12 cellular contexts compared by ENCODE assay signal in the genomic region with DNA sequence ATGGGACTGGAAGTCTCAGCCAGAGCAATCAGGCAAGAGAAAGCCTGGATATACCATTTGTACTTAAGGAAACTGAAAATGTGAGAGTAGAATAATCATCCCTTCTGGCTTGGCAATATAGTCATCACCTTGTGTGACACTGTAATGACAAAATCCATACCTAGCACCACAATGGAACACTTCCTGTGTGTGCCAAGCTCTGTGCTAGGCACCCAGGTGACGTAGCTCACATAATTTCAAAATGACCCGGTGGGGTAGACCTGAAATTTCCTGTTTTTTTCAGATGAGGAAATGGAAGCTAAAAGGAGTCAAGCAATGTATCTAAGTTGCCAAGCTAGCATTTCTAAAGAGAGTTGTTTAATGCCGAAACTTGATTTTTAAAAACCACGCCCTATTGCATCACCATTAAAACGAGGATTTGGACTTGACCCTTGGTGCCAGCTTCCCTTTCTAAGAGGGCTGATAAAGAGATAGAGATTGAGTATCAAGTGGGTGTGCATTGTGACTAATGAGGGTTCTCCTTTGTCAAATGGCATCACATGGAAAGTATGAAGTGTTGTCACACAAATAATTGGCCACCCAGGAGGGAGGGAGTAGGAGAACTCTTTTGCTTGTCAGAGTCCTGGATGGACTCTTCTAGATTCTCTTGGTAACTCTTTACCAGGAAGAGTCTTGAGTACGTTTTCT.
DNase-seq lines count a peak whose midpoint lies in the region; ATAC-seq, FAIRE-seq and TF ChIP-seq lines count a peak whose summit lies in the region.
"Had no signal": no experiment of that assay in that cellular context is flagged by ENCODE, and none has a peak within 500 bp of the region (broad histone marks: within the 10 kb centered on the region; RNA-seq: fewer than 3 reads in every experiment).

No MANE protein-coding gene starts in this region.

- in situ Hi-C loops in HepG2 (cut with HindIII; ENCODE audit: extremely low pct_ligation_motif_present, low pct_unique_long_range_greater_than_20kb) = no loop called here

- no peak for FAIRE-seq in HepG2 (lab: Jason Lieb, UNC)

- BruUV-seq in HepG2 (replicated peaks; lab: Mats Ljungman, UMichigan) = no TSS peak

- H2AFZ ChIP-seq in HepG2 (ENCODE audit: low read length) (no peak overlapping the region), neuron (ENCODE audit: low read depth, low read length) (peak overlapping the region; percentile 40)
- H2AFZ ChIP-seq: parathyroid adenoma had no signal

- WGBS in HepG2 (ENCODE audit: low lambda C conversion rate) = 30% methylated on average over 4 of the region's 6 CpGs
- WGBS in right lobe of liver (ENCODE audit: insufficient coverage, low coverage, low lambda C conversion rate, missing lambda C conversion rate) = 45% methylated on average over 6 of the region's 6 CpGs
- WGBS in esophagus squamous epithelium, 2 donors = 39 to 42% methylated on average over 6 of the region's 6 CpGs

- H4K20me1 ChIP-seq in HepG2 (ENCODE audit: insufficient read depth, low read length) = no peaks in the 10 kb centered on the region

- no peak overlapping the region for H3K4me2 ChIP-seq in HepG2 (ENCODE audit: low read depth, low read length)

- H3K9ac ChIP-seq in HepG2 (ENCODE audit: insufficient read depth, low read depth, low read length) = no peak overlapping the region
- H3K9ac ChIP-seq: parathyroid adenoma had no signal

- H3K79me2 ChIP-seq in HepG2 (ENCODE audit: insufficient read depth, low read length) = no peaks in the 10 kb centered on the region
- H3K79me2 ChIP-seq: parathyroid adenoma had no signal

- no peak for TF ChIP-seq RAD21 in HepG2 (CRISPR knock-in tag; IDR thresholded peaks at IDR 0.05)

- H3K27me3 ChIP-seq in HepG2 (ENCODE audit: control insufficient read depth in 1 of 2, insufficient read depth in 2 of 2, low read length in 2 of 2) (no peaks in the 10 kb centered on the region), right lobe of liver (no peaks in the 10 kb centered on the region), esophagus squamous epithelium (no peaks in the 10 kb centered on the region), neuron (ENCODE audit: insufficient read depth, low read length) (no peaks in the 10 kb centered on the region)
- H3K27me3 ChIP-seq: body of pancreas had no signal

- H3K4me1 ChIP-seq in HepG2 (ENCODE audit: insufficient read depth, low read length) (no peaks in the 10 kb centered on the region), right lobe of liver (no peaks in the 10 kb centered on the region), esophagus squamous epithelium (peaks cover 0 to 20% (median 3%) of the 10 kb centered on the region in 3 donors), neuron (ENCODE audit: insufficient read depth, low read length) (peaks cover 16% of the 10 kb centered on the region)
- H3K4me1 ChIP-seq: body of pancreas, parathyroid adenoma had no signal

- H3K4me3 ChIP-seq in HepG2 (replicated peaks in 1 of 3; ENCODE audit: insufficient read depth in 1 of 3, low read depth in 2 of 3, low read length in 3 of 3) = no peak overlapping the region
- no peak overlapping the region for H3K4me3 ChIP-seq in right lobe of liver
- H3K4me3 ChIP-seq in esophagus squamous epithelium = peak overlapping the region in 1 of 4 donors; percentile 8
- no peak overlapping the region for H3K4me3 ChIP-seq in neuron (ENCODE audit: low read length)
- H3K4me3 ChIP-seq: body of pancreas had no signal

- POLR2A ChIA-PET in HepG2 (lab: Yijun Ruan, JAX) = no interaction called here

- H3K9me3 ChIP-seq in HepG2 (ENCODE audit: low read length) (no peaks in the 10 kb centered on the region; the same call in 1 of the 2 replicates), right lobe of liver (no peaks in the 10 kb centered on the region), esophagus squamous epithelium (peaks cover 0 to 5% (median 0%) of the 10 kb centered on the region in 3 donors), neuron (ENCODE audit: low read length) (no peaks in the 10 kb centered on the region)
- H3K9me3 ChIP-seq: body of pancreas had no signal

- ATAC-seq in HepG2 = no peak
- no peak for ATAC-seq in right lobe of liver
- ATAC-seq in HG03457 (IDR thresholded peaks at IDR 0.05; ENCODE audit: unreplicated experiment) = no peak
- no peak for ATAC-seq in HG03097 (IDR thresholded peaks at IDR 0.05; ENCODE audit: low FRiP score, unreplicated experiment)

- TF ChIP-seq POLR2A in HepG2 (IDR thresholded peaks at IDR 0.05; ENCODE audit: insufficient read depth in 1 of 2, low read depth in 2 of 2, low read length in 2 of 2) (no peak), right lobe of liver (IDR thresholded peaks at IDR 0.05) (no peak), esophagus squamous epithelium (IDR thresholded peaks at IDR 0.05) (no peak)

- TF ChIP-seq CTCF in HepG2 (CRISPR knock-in tag; IDR thresholded peaks at IDR 0.05) (no peak), right lobe of liver (IDR thresholded peaks at IDR 0.05) (no peak), esophagus squamous epithelium (IDR thresholded peaks at IDR 0.05) (no peak)

- no peak for TF ChIP-seq EP300 in HepG2 (IDR thresholded peaks at IDR 0.05; ENCODE audit: low read depth in 2 of 2, low read length in 2 of 2)
- no peak for TF ChIP-seq EP300 in HepG2 (CRISPR knock-in tag; IDR thresholded peaks at IDR 0.05; ENCODE audit: borderline replicate concordance)

- DNase-seq in HepG2 (ENCODE audit: low spot score) (no peak), right lobe of liver (no peak), esophagus squamous epithelium (lab: John Stamatoyannopoulos, UW) (no peak), NCI-H226 (no peak), GDM1 (lab: John Stamatoyannopoulos, UW) (no peak)
- DNase-seq: AML-193, H7 had no signal

- intact Hi-C loops in HepG2 (cut with micrococcal nuclease; ENCODE audit: unreplicated experiment) = no loop called here
- intact Hi-C loops in right lobe of liver (cut with DNase I) = no loop called here
- intact Hi-C loops in esophagus squamous epithelium (cut with DNase I) = no loop called here

- H3K36me3 ChIP-seq in HepG2 (replicated peaks in 1 of 2; ENCODE audit: control insufficient read depth in 1 of 2, insufficient read depth in 2 of 2, low read length in 2 of 2) (no peaks in the 10 kb centered on the region), right lobe of liver (no peaks in the 10 kb centered on the region), esophagus squamous epithelium (no peaks in the 10 kb centered on the region), neuron (ENCODE audit: insufficient read depth, low read length) (no peaks in the 10 kb centered on the region)

- H3K27ac ChIP-seq in HepG2 (ENCODE audit: extremely low read length, insufficient read depth, low read length) = no peak overlapping the region
- no peak overlapping the region for H3K27ac ChIP-seq in right lobe of liver
- peak overlapping the region; percentile 62 to 91 (median 83) for H3K27ac ChIP-seq in esophagus squamous epithelium
- H3K27ac ChIP-seq: parathyroid adenoma had no signal

- CTCF ChIA-PET in HepG2 (lab: Yijun Ruan, JAX; ENCODE audit: low intra/inter-chr PET ratio, low total read pairs) = no interaction called here

TF ChIP-seq in HepG2, 621 proteins besides CTCF, POLR2A, EP300 and RAD21:
- TF ChIP-seq ATF7 (IDR thresholded peaks at IDR 0.05) = 0 out of 2 replicates have a peak, but pooled peaks have one; percentile 7
- TF ChIP-seq ATF7 (CRISPR knock-in tag; IDR thresholded peaks at IDR 0.05) = no peak
- no peak for TF ChIP-seq CERS6 (CRISPR knock-in tag; IDR thresholded peaks at IDR 0.05)

Comparison
In these comparisons a context has a peak if more than half of its experiments do, and no peak if none do; other contexts are left out.
1. H3K27ac ChIP-seq: peak in esophagus squamous epithelium (4 of 4); none in HepG2 (single experiment) and right lobe of liver (0 of 3).